ENCODE assay signal across 9 cellular contexts in the genomic region with DNA sequence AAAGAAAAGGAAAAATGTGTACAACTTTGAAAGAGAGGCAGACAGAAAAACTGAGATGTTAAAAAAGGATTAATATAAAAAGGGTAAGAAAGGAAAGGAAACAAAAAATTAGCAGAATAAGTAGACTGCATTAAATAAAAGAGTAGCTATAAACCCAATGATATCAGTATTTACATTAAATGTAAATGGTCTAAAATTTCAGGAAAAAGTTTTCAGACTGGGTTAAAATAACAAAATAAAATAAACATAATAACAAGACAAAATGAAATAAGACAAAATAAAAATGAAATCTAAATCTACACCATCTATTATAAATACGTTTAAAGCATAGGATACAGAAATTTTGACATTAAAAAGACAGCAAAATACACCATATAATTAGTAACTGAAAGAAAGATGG.
"Had no signal": no experiment of that assay in that cellular context is flagged by ENCODE, and none has a peak within 500 bp of the region (broad histone marks: within the 10 kb centered on the region; RNA-seq: fewer than 3 reads in every experiment).

No MANE protein-coding gene starts in this region.

- H3K4me3 ChIP-seq: HAP-1 had no signal

- H3K27ac ChIP-seq: HL-60, KMS-11 had no signal

- DNase-seq: GOT3, H7, HFFc6, Karpas-422 had no signal

- H3K4me2 ChIP-seq: KMS-11 had no signal

- H3K36me3 Mint-ChIP-seq: IgD-negative memory B cell had no signal

- H3K36me3 ChIP-seq: HAP-1 had no signal

- H3K9ac ChIP-seq: KMS-11 had no signal

- H3K9me3 ChIP-seq: HAP-1 had no signal

- H3K9me3 Mint-ChIP-seq: HFFc6 had no signal

- FAIRE-seq: HepG2 had no signal

- H3K27me3 Mint-ChIP-seq: IgD-negative memory B cell had no signal

- H3K4me1 Mint-ChIP-seq: IgD-negative memory B cell had no signal

- H3K27ac Mint-ChIP-seq: HFFc6, IgD-negative memory B cell had no signal

- H3K4me3 Mint-ChIP-seq: HFFc6, IgD-negative memory B cell had no signal
